In genomic region chr12:25557830-25558436, GRCh38 we compare ENCODE assay signal across 8 cellular contexts. TPM values are rescaled to one million over a fixed set of nuclear protein-coding genes. Genes with fewer than 3 reads are reported as not detected.
DNase-seq lines count a peak whose midpoint lies in the region; ATAC-seq and TF ChIP-seq lines count a peak whose summit lies in the region.

No MANE protein-coding gene starts in this region.

- POLR2A ChIA-PET in activated CD8-positive, alpha-beta T cell treated with anti-CD3 and anti-CD28 coated beads, Interleukin-2, amount 10 ng/mL, durations not matched to agents 7 days and 5 days (lab: Charles Lee) = no interaction called here

- no peaks in the 10 kb centered on the region for H3K27me3 ChIP-seq in kidney epithelial cell (ENCODE audit: control insufficient read depth, insufficient read depth, low read length)

- no peak overlapping the region for H3K4me3 ChIP-seq in kidney epithelial cell (ENCODE audit: low read depth, low read length)

- H3K27ac Mint-ChIP-seq in activated CD8-positive, alpha-beta T cell treated with anti-CD3 and anti-CD28 coated beads, Interleukin-2, amount 10 ng/mL, durations not matched to agents 7 days and 5 days = no peak overlapping the region

- peak; percentile 32 for TF ChIP-seq CTCF in kidney epithelial cell (IDR thresholded peaks at IDR 0.05; ENCODE audit: insufficient read depth, low read length, poor library complexity, severe bottlenecking)

- no peak for ATAC-seq in activated CD8-positive, alpha-beta T cell treated with anti-CD3 and anti-CD28 coated beads, Interleukin-2, amount 10 ng/mL, durations not matched to agents 7 days and 5 days
- ATAC-seq in GM18867 (IDR thresholded peaks at IDR 0.05; ENCODE audit: unreplicated experiment) (no peak), GM18907 (IDR thresholded peaks at IDR 0.05; ENCODE audit: unreplicated experiment) (no peak)

- H3K9me3 Mint-ChIP-seq in activated CD8-positive, alpha-beta T cell treated with anti-CD3 and anti-CD28 coated beads, Interleukin-2, amount 10 ng/mL, durations not matched to agents 7 days and 5 days (ENCODE audit: insufficient read depth) = no peaks in the 10 kb centered on the region

- no peaks in the 10 kb centered on the region for H3K27me3 Mint-ChIP-seq in activated CD8-positive, alpha-beta T cell treated with anti-CD3 and anti-CD28 coated beads, Interleukin-2, amount 10 ng/mL, durations not matched to agents 7 days and 5 days (ENCODE audit: low read depth)

- CTCF ChIA-PET in activated CD8-positive, alpha-beta T cell treated with anti-CD3 and anti-CD28 coated beads, Interleukin-2, amount 10 ng/mL, durations not matched to agents 7 days and 5 days (lab: Charles Lee) = interaction anchor here (1.0 to 1.1 kb wide), 2 partner anchors 13 to 119 kb away, joined by 4 to 5 read pairs; no protein-coding TSS in a partner anchor

- DNase-seq in NCI-H2081 (lab: John Stamatoyannopoulos, UW) (peak; percentile 37 to 54), NCI-H2081 treated with DMSO at 0.1 percent for 48 hours (lab: John Stamatoyannopoulos, UW) (no peak), LHCN-M2 (ENCODE audit: low read depth) (peak; percentile 54), kidney epithelial cell (ENCODE audit: low read depth) (no peak), cortex of kidney (lab: John Stamatoyannopoulos, UW) (no peak)
- peak; percentile 39 for DNase-seq in activated CD8-positive, alpha-beta T cell treated with anti-CD3 and anti-CD28 coated beads, Interleukin-2, amount 10 ng/mL, durations not matched to agents 7 days and 5 days

- no peaks in the 10 kb centered on the region for H3K36me3 Mint-ChIP-seq in activated CD8-positive, alpha-beta T cell treated with anti-CD3 and anti-CD28 coated beads, Interleukin-2, amount 10 ng/mL, durations not matched to agents 7 days and 5 days (ENCODE audit: low read depth)

- no peak overlapping the region for H3K4me3 Mint-ChIP-seq in activated CD8-positive, alpha-beta T cell treated with anti-CD3 and anti-CD28 coated beads, Interleukin-2, amount 10 ng/mL, durations not matched to agents 7 days and 5 days

- H3K36me3 ChIP-seq in kidney epithelial cell (ENCODE audit: control insufficient read depth, insufficient read depth, low read length) = no peaks in the 10 kb centered on the region

- no peaks in the 10 kb centered on the region for H3K4me1 Mint-ChIP-seq in activated CD8-positive, alpha-beta T cell treated with anti-CD3 and anti-CD28 coated beads, Interleukin-2, amount 10 ng/mL, durations not matched to agents 7 days and 5 days (ENCODE audit: low read depth)

RNA-seq across cellular contexts. Expression of gene LMNTD1, which starts 4.8 kb away (rescaled TPM):
- total RNA-seq in LHCN-M2 (2014; rRNA removed) (not detected in 2 replicates), kidney epithelial cell (0.08 TPM in 1 of 2 replicates, not detected in the other)
- polyA plus RNA-seq in LHCN-M2 (2012) = not detected
- total RNA-seq in activated CD8-positive, alpha-beta T cell treated with anti-CD3 and anti-CD28 coated beads, Interleukin-2, amount 10 ng/mL, durations not matched to agents 7 days and 5 days = not detected

Comparison
In these comparisons a context has a peak if more than half of its experiments do, and no peak if none do; other contexts are left out.
1. DNase-seq: peak in NCI-H2081 (2 of 2), LHCN-M2 (single experiment) and activated CD8-positive, alpha-beta T cell treated with anti-CD3 and anti-CD28 coated beads, Interleukin-2, amount 10 ng/mL, durations not matched to agents 7 days and 5 days (single experiment); none in NCI-H2081 treated with DMSO at 0.1 percent for 48 hours (single experiment), kidney epithelial cell (single experiment) and cortex of kidney (single experiment).